ENCODE assay signal across 17 cellular contexts in the genomic region with DNA sequence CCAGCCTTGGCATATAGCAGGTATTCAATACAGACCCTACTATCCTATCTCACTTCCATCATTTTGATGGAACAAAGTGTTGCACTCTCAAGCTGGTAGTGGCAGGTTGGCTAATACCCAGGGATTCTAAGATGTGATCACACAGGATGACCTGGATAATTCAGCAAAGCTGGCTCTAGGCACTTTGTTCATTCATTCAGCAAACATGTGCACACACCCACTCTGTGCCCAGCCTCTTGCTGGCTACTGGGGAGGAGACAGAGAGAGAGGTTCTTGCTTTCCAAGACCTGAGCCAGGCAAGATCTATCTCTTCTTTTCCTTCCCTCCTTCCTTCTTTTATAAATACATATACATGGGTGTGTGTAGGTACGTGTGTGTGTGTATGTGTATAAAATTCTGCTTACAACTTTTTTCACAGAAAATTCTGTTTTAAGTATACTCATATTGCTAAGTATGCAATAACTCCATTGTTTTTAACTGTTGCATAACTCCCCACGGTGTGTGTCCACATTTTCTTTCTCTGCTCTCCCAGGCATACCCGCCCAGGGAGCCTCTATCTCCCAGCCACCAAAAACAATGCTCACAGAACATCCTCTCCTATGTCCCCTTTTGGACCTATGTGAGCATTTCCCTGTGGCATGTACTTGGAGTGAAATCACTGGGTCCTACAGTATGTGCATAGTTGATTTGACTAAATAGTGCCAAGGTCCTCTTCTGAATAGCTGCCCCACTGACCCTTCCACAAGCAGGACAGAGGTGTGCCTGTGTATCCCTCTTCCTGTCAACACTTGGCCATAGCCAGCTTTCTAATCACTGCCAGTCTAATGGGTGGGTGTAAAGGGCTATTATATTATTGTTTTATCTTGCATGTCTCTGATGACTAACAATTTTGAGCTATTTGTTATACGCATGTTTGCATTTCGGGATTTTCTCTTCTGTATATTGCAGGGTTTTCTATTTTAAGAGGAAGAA. TPM values are rescaled to one million over a fixed set of nuclear protein-coding genes. Genes with fewer than 3 reads are reported as not detected.
A peak's percentile ranks its signal among the peaks of the same experiment; 100 is the strongest.
DNase-seq lines count a peak whose midpoint lies in the region; ATAC-seq and TF ChIP-seq lines count a peak whose summit lies in the region.
"Had no signal": no experiment of that assay in that cellular context is flagged by ENCODE, and none has a peak within 500 bp of the region (broad histone marks: within the 10 kb centered on the region; RNA-seq: fewer than 3 reads in every experiment).

No MANE protein-coding gene starts in this region.

- no peak overlapping the region for H4K91ac ChIP-seq in mesenchymal stem cell (ENCODE audit: low read length)

- no peak overlapping the region for H2BK15ac ChIP-seq in mesenchymal stem cell (ENCODE audit: low read depth, poor library complexity, severe bottlenecking)

- H3K9me3 Mint-ChIP-seq in activated CD8-positive, alpha-beta memory T cell treated with anti-CD3 and anti-CD28 coated beads, Interleukin-2, amount 10 ng/mL, durations not matched to agents 7 days and 5 days (ENCODE audit: low read depth), result no peaks in the 10 kb centered on the region
- H3K9me3 Mint-ChIP-seq in type B pancreatic cell, result no peaks in the 10 kb centered on the region

- no peaks in the 10 kb centered on the region for H3K27me3 Mint-ChIP-seq in activated CD8-positive, alpha-beta memory T cell treated with anti-CD3 and anti-CD28 coated beads, Interleukin-2, amount 10 ng/mL, durations not matched to agents 7 days and 5 days
- no peaks in the 10 kb centered on the region for H3K27me3 Mint-ChIP-seq in type B pancreatic cell

- peaks cover 36% of the 10 kb centered on the region for H3K79me2 ChIP-seq in mammary epithelial cell (ENCODE audit: insufficient read depth, low read length)

- H3K4me3 ChIP-seq in mammary epithelial cell (replicated peaks in 1 of 3; ENCODE audit: insufficient read depth in 1 of 3, low read depth in 2 of 3, low read length in 3 of 3) (no peak overlapping the region), mesenchymal stem cell (ENCODE audit: insufficient read depth in 1 of 2, low read depth in 1 of 2, low read length in 2 of 2) (no peak overlapping the region)

- CTCF ChIA-PET in activated CD8-positive, alpha-beta memory T cell treated with anti-CD3 and anti-CD28 coated beads, Interleukin-2, amount 10 ng/mL, durations not matched to agents 7 days and 5 days (lab: Charles Lee), result interaction anchor here (1.0 to 1.4 kb wide), 4 partner anchors 9 to 41 kb away, joined by 3 to 5 read pairs (median 3); no protein-coding TSS in a partner anchor
- CTCF ChIA-PET in mammary epithelial cell (lab: Charles Lee; ENCODE audit: low non-redundant PET), result no interaction called here

- intact Hi-C loops in mammary epithelial cell (cut with micrococcal nuclease), result no loop called here

- dilution Hi-C loops in mammary epithelial cell (cut with HindIII; ENCODE audit: low sequenced_read_pairs), result no loop called here

- no peak overlapping the region for H2BK5ac ChIP-seq in mesenchymal stem cell (ENCODE audit: low read depth, low read length, poor library complexity, severe bottlenecking)

- H2BK12ac ChIP-seq in mesenchymal stem cell (ENCODE audit: low read length in 2 of 2), result no peak overlapping the region

- H3K4me1 Mint-ChIP-seq in activated CD8-positive, alpha-beta memory T cell treated with anti-CD3 and anti-CD28 coated beads, Interleukin-2, amount 10 ng/mL, durations not matched to agents 7 days and 5 days, result no peaks in the 10 kb centered on the region
- peaks cover 12% of the 10 kb centered on the region for H3K4me1 Mint-ChIP-seq in type B pancreatic cell (ENCODE audit: unreplicated experiment)

- no peak for ATAC-seq in activated CD8-positive, alpha-beta memory T cell treated with anti-CD3 and anti-CD28 coated beads, Interleukin-2, amount 10 ng/mL, durations not matched to agents 7 days and 5 days

- no peaks in the 10 kb centered on the region for H4K20me1 ChIP-seq in mammary epithelial cell (ENCODE audit: insufficient read depth, low read length)

- no peak overlapping the region for H2AK5ac ChIP-seq in mesenchymal stem cell (ENCODE audit: low read length, severe bottlenecking)

- no peak overlapping the region for H3K27ac Mint-ChIP-seq in activated CD8-positive, alpha-beta memory T cell treated with anti-CD3 and anti-CD28 coated beads, Interleukin-2, amount 10 ng/mL, durations not matched to agents 7 days and 5 days
- no peak overlapping the region for H3K27ac Mint-ChIP-seq in type B pancreatic cell

- no peak overlapping the region for H3K4ac ChIP-seq in mesenchymal stem cell (ENCODE audit: low read depth in 1 of 2, low read length in 2 of 2)

- no peak for TF ChIP-seq CTCF in mammary epithelial cell (conservative IDR thresholded peaks at IDR 0.05 in 1 of 2, IDR thresholded peaks at IDR 0.05 in 1 of 2; ENCODE audit: extremely low read depth in 1 of 2, insufficient read depth in 1 of 2, low read depth in 1 of 2, low read length in 2 of 2)
- TF ChIP-seq CTCF in type B pancreatic cell (conservative IDR thresholded peaks at IDR 0.05), result no peak

- H3K18ac ChIP-seq in mesenchymal stem cell (ENCODE audit: low read depth in 1 of 2, low read length in 2 of 2), result no peak overlapping the region

- no peak overlapping the region for H3K4me3 Mint-ChIP-seq in activated CD8-positive, alpha-beta memory T cell treated with anti-CD3 and anti-CD28 coated beads, Interleukin-2, amount 10 ng/mL, durations not matched to agents 7 days and 5 days
- no peak overlapping the region for H3K4me3 Mint-ChIP-seq in type B pancreatic cell

- H3K36me3 ChIP-seq in mammary epithelial cell (ENCODE audit: insufficient read depth, low read length) (no peaks in the 10 kb centered on the region), mesenchymal stem cell (ENCODE audit: control insufficient read depth in 1 of 2, insufficient read depth in 2 of 2, low read depth in 1 of 2, low read length in 2 of 2) (peaks cover 2 to 9% of the 10 kb centered on the region in 2 experiments)

- peak; percentile 25 for DNase-seq in activated CD8-positive, alpha-beta memory T cell treated with anti-CD3 and anti-CD28 coated beads, Interleukin-2, amount 10 ng/mL, durations not matched to agents 7 days and 5 days
- no peak for DNase-seq in activated CD8-positive, alpha-beta memory T cell treated with anti-CD3 and anti-CD28 coated beads, Interleukin-2, amount 50 U/mL, for 4 hours
- DNase-seq in mammary epithelial cell (peak; percentile 52), fibroblast of peridontal ligament (ENCODE audit: extremely low read depth) (peak; percentile 12), type B pancreatic cell (ENCODE audit: extremely low spot score, unreplicated experiment) (peak; percentile 24), SHP77 (lab: John Stamatoyannopoulos, UW) (no peak), mesenchymal stem cell (no peak), NK-92 (lab: John Stamatoyannopoulos, UW; ENCODE audit: unreplicated experiment) (no peak)
- DNase-seq: Caco-2; H7; Kasumi-1; NCI-H2029 treated with DMSO at 0.1 percent for 48 hours; NCI-H526; NK-92 treated with Interleukin-12 subunit alpha and Interleukin-12 subunit beta, amount 100 ng/mL, for 24 hours; OCI-M1 had no signal

- no peak overlapping the region for H3K9ac ChIP-seq in mammary epithelial cell (ENCODE audit: insufficient read depth, low read length)
- H3K9ac ChIP-seq in mesenchymal stem cell (ENCODE audit: low read length), result no peak overlapping the region

- H2AFZ ChIP-seq in mammary epithelial cell (ENCODE audit: low read depth, low read length), result no peak overlapping the region
- no peak overlapping the region for H2AFZ ChIP-seq in mesenchymal stem cell (ENCODE audit: low read depth, low read length)

- peaks cover 36% of the 10 kb centered on the region for H3K79me1 ChIP-seq in mesenchymal stem cell (replicated peaks; ENCODE audit: low read length, poor library complexity, severe bottlenecking)

- H2BK120ac ChIP-seq in mesenchymal stem cell (ENCODE audit: low read depth, low read length), result no peak overlapping the region

- no peak overlapping the region for H4K8ac ChIP-seq in mesenchymal stem cell (ENCODE audit: low read length)

- in situ Hi-C loops in mammary epithelial cell (cut with MboI; ENCODE audit: low sequenced_read_pairs in 2 of 2), result loop anchor here in 1 of 2 donors (25.0 kb wide), 1 partner anchor 370 kb away; no protein-coding TSS in a partner anchor

- H3K4me1 ChIP-seq in mammary epithelial cell (ENCODE audit: insufficient read depth, low read length) (peaks cover 11% of the 10 kb centered on the region), mesenchymal stem cell (ENCODE audit: control insufficient read depth, insufficient read depth, low read depth, low read length) (peaks cover 2% of the 10 kb centered on the region)

- H3K27ac ChIP-seq in mammary epithelial cell (ENCODE audit: insufficient read depth, low read depth, low read length), result no peak overlapping the region
- no peak overlapping the region for H3K27ac ChIP-seq in mesenchymal stem cell (ENCODE audit: low read length, poor library complexity, severe bottlenecking)
- H3K27ac ChIP-seq: C4-2B, RWPE1 had no signal

- peak overlapping the region in 1 of 2 experiments; percentile 31 for H3K23ac ChIP-seq in mesenchymal stem cell (ENCODE audit: low read length in 2 of 2)

- no peaks in the 10 kb centered on the region for H3K27me3 ChIP-seq in mammary epithelial cell (ENCODE audit: insufficient read depth, low read length)
- no peaks in the 10 kb centered on the region for H3K27me3 ChIP-seq in mesenchymal stem cell (ENCODE audit: control insufficient read depth in 1 of 2, insufficient read depth in 1 of 2, low read length in 2 of 2)

- no peaks in the 10 kb centered on the region for H3K36me3 Mint-ChIP-seq in activated CD8-positive, alpha-beta memory T cell treated with anti-CD3 and anti-CD28 coated beads, Interleukin-2, amount 10 ng/mL, durations not matched to agents 7 days and 5 days
- peaks cover 4% of the 10 kb centered on the region for H3K36me3 Mint-ChIP-seq in type B pancreatic cell

- no peaks in the 10 kb centered on the region for H3K9me3 ChIP-seq in mammary epithelial cell (replicated peaks; ENCODE audit: insufficient read depth, low read length)
- H3K9me3 ChIP-seq in mesenchymal stem cell (ENCODE audit: control insufficient read depth, low read length), result no peaks in the 10 kb centered on the region
- H3K9me3 ChIP-seq: Caco-2 had no signal

- 63% methylated on average over 5 of the region's 5 CpGs for WGBS in mammary epithelial cell (ENCODE audit: low coverage, missing lambda C conversion rate)
- 93% methylated on average over 2 of the region's 5 CpGs for WGBS in mesenchymal stem cell

- no peak overlapping the region for H3K14ac ChIP-seq in mesenchymal stem cell (ENCODE audit: low read length in 2 of 2)

- peak overlapping the region; percentile 19 for H3K4me2 ChIP-seq in mammary epithelial cell (ENCODE audit: insufficient read depth, low read depth, low read length)
- H3K4me2 ChIP-seq in mesenchymal stem cell (ENCODE audit: low read length, poor library complexity, severe bottlenecking), result no peak overlapping the region

- no TSS peak for BruUV-seq in mammary epithelial cell (replicated peaks; lab: Mats Ljungman, UMichigan)

RNA-seq across cellular contexts. Expression of a gene that starts 27.5 kb away (rescaled TPM):
- total RNA-seq in activated CD8-positive, alpha-beta memory T cell treated with anti-CD3 and anti-CD28 coated beads, Interleukin-2, amount 10 ng/mL, durations not matched to agents 7 days and 5 days, result 10 to 100 TPM; 27.8 to 38.1 TPM
- total RNA-seq in mammary epithelial cell (10 to 100 TPM; 33.2 to 42.7 TPM), type B pancreatic cell (ENCODE audit: low replicate concordance) (17.1 and 19.8 TPM in 2 replicates)
- polyA plus RNA-seq in mammary epithelial cell, result 30.7 TPM
- polyA minus RNA-seq in mammary epithelial cell, result 97.3 TPM
- 8.7 TPM for polyA plus RNA-seq in mesenchymal stem cell (2013, experiment 1 of 2)
- polyA plus RNA-seq in mesenchymal stem cell (2013, experiment 2 of 2), result 8.5 TPM

Comparison
In these comparisons a context has a peak if more than half of its experiments do, and no peak if none do; other contexts are left out.
1. DNase-seq: peak in activated CD8-positive, alpha-beta memory T cell treated with anti-CD3 and anti-CD28 coated beads, Interleukin-2, amount 10 ng/mL, durations not matched to agents 7 days and 5 days (single experiment), mammary epithelial cell (single experiment), fibroblast of peridontal ligament (single experiment) and type B pancreatic cell (single experiment); none in activated CD8-positive, alpha-beta memory T cell treated with anti-CD3 and anti-CD28 coated beads, Interleukin-2, amount 50 U/mL, for 4 hours (single experiment), SHP77 (0 of 2), mesenchymal stem cell (single experiment) and NK-92 (single experiment).